In genomic region chr10:95988702-95989101, GRCh38 we compare ENCODE assay signal across 22 cellular contexts. TPM values are rescaled to one million over a fixed set of nuclear protein-coding genes. Genes with fewer than 3 reads are reported as not detected.
DNase-seq lines count a peak whose midpoint lies in the region; ATAC-seq, FAIRE-seq and TF ChIP-seq lines count a peak whose summit lies in the region.
"Had no signal": no experiment of that assay in that cellular context is flagged by ENCODE, and none has a peak within 500 bp of the region (broad histone marks: within the 10 kb centered on the region; RNA-seq: fewer than 3 reads in every experiment).

No MANE protein-coding gene starts in this region.

- H3K4me3 ChIP-seq in A549 (no peak overlapping the region), Panc1 (ENCODE audit: low read depth in 2 of 2, low read length in 2 of 2) (no peak overlapping the region), small intestine (ENCODE audit: low read depth in 1 of 2, low read length in 2 of 2) (no peak overlapping the region)
- H3K4me3 ChIP-seq: right atrium auricular region, testis had no signal

- WGBS in A549 (ENCODE audit: missing lambda C conversion rate), result 12% methylated on average over 3 of the region's 3 CpGs
- 73 to 87% (median 76%) methylated on average over 3 of the region's 3 CpGs for WGBS in small intestine, 3 donors

- BruUV-seq in Panc1 (replicated peaks; lab: Mats Ljungman, UMichigan), result no TSS peak

- TF ChIP-seq CTCF in A549 (IDR thresholded peaks at IDR 0.05) (no peak; the same call in 2 of the 3 replicates), GM10266 (IDR thresholded peaks at IDR 0.05; ENCODE audit: control insufficient read depth, insufficient read depth, low read depth, missing control alignments) (peak; percentile 43), Panc1 (IDR thresholded peaks at IDR 0.05) (peak; percentile 49; the same call in 1 of the 2 replicates)

- TF ChIP-seq POLR2A in A549 (IDR thresholded peaks at IDR 0.05; ENCODE audit: low read length), result no peak

- H3K27ac ChIP-seq in A549 (no peak overlapping the region), Panc1 (ENCODE audit: low read length) (no peak overlapping the region), small intestine (ENCODE audit: low read depth in 1 of 2, low read length in 1 of 2) (no peak overlapping the region)
- H3K27ac ChIP-seq: epithelial cell of prostate, right atrium auricular region, testis had no signal

- no peak for TF ChIP-seq EP300 in A549 (IDR thresholded peaks at IDR 0.05)

- intact Hi-C loops in Panc1 (cut with micrococcal nuclease; ENCODE audit: unreplicated experiment), result loop anchor here (2.0 kb wide), 1 partner anchor 296 kb away; the partner anchor contains the start of gene TCTN3

- H3K4me1 ChIP-seq in A549, result no peaks in the 10 kb centered on the region
- no peaks in the 10 kb centered on the region for H3K4me1 ChIP-seq in Panc1 (ENCODE audit: control insufficient read depth, insufficient read depth, low read length)
- no peaks in the 10 kb centered on the region for H3K4me1 ChIP-seq in small intestine (ENCODE audit: control insufficient read depth in 2 of 2, insufficient read depth in 1 of 2, low read depth in 1 of 2, low read length in 1 of 2)
- H3K4me1 ChIP-seq: right atrium auricular region, testis had no signal

- H3K36me3 ChIP-seq in Panc1 (ENCODE audit: control insufficient read depth, insufficient read depth, low read length) (no peaks in the 10 kb centered on the region), small intestine (ENCODE audit: control insufficient read depth in 2 of 2, insufficient read depth in 2 of 2, low read length in 2 of 2) (no peaks in the 10 kb centered on the region)
- H3K36me3 ChIP-seq: right atrium auricular region had no signal

- ATAC-seq in A549 (peak; percentile 67 to 73; a peak in 4 of 6 replicates), HG02885 (IDR thresholded peaks at IDR 0.05; ENCODE audit: poor library complexity, unreplicated experiment) (peak; percentile 1), Panc1 (peak; percentile 78), GM18520 (IDR thresholded peaks at IDR 0.05; ENCODE audit: unreplicated experiment) (no peak)

- POLR2A ChIA-PET in A549 (lab: Yijun Ruan, JAX), result no interaction called here
- POLR2A ChIA-PET in Panc1 (lab: Charles Lee), result no interaction called here

- in situ Hi-C loops in Panc1 (cut with HindIII; ENCODE audit: low pct_unique_long_range_greater_than_20kb, low sequenced_read_pairs), result no loop called here

- CTCF ChIA-PET in A549 (lab: Yijun Ruan, JAX) (interaction anchor here (0.6 to 1.5 kb wide), 4 partner anchors 14 to 241 kb away, joined by 3 to 4 read pairs (median 4); no protein-coding TSS in a partner anchor), Panc1 (lab: Charles Lee) (no interaction called here)

- FAIRE-seq in A549 (lab: Jason Lieb, UNC) (no peak), small intestine (lab: Jason Lieb, UNC) (no peak)
- FAIRE-seq: frontal cortex, kidney had no signal

- H3K27me3 ChIP-seq in Panc1 (ENCODE audit: control insufficient read depth, insufficient read depth, low read length) (peaks cover 29% of the 10 kb centered on the region), small intestine (ENCODE audit: control insufficient read depth in 2 of 2, insufficient read depth in 2 of 2, low read length in 2 of 2) (no peaks in the 10 kb centered on the region)
- H3K27me3 ChIP-seq: right atrium auricular region, testis had no signal

- DNase-seq in A549 (ENCODE audit: low read depth in 1 of 2, low spot score in 1 of 2), result peak in 1 of 2 experiments; percentile 13
- peak; percentile 9 for DNase-seq in GM10266 (ENCODE audit: extremely low spot score)
- no peak for DNase-seq in Panc1 (ENCODE audit: low read depth, low spot score)
- DNase-seq in stimulated activated naive CD4-positive, alpha-beta T cell (lab: John Stamatoyannopoulos, UW), result no peak
- DNase-seq in small intestine, result no peak
- DNase-seq in stimulated activated CD4-positive, alpha-beta T cell treated with anti-CD3 and anti-CD28 coated beads, Interleukin-2, amount 100 ng/mL, for 48 hours, result no peak
- DNase-seq: activated gamma-delta T cell treated with Interleukin-2 at 50 U/mL for 16 hours; activated T-cell treated with anti-CD3 and anti-CD28 coated beads for 4 hours; amniotic stem cell; C1 segment of cervical spinal cord; DMS153; kidney; NCI-H1436; NCI-H774; occipital lobe; stimulated activated CD4-positive, alpha-beta T cell treated with anti-CD3 and anti-CD28 coated beads, Interleukin-15, amount 100 ng/mL, for 24 hours; testis had no signal

- peak in 1 of 2 experiments; percentile 42; a peak in 2 of 5 replicates for TF ChIP-seq RAD21 in A549 (conservative IDR thresholded peaks at IDR 0.05 in 1 of 2, IDR thresholded peaks at IDR 0.05 in 1 of 2)

- no peak overlapping the region for H3K4me2 ChIP-seq in A549

- H3K9me3 ChIP-seq in A549 (no peaks in the 10 kb centered on the region), Panc1 (ENCODE audit: control insufficient read depth, insufficient read depth, low read depth, low read length) (no peaks in the 10 kb centered on the region), small intestine (ENCODE audit: control insufficient read depth, low read depth) (no peaks in the 10 kb centered on the region)
- H3K9me3 ChIP-seq: right atrium auricular region, testis had no signal

TF ChIP-seq in A549, 52 proteins besides CTCF, POLR2A, EP300 and RAD21:
- no peak for TF ChIP-seq EHF (CRISPR knock-in tag; IDR thresholded peaks at IDR 0.05)
- TF ChIP-seq ZSCAN20 (CRISPR knock-in tag; IDR thresholded peaks at IDR 0.05), result no peak
- no peak for TF ChIP-seq SREBF2 (IDR thresholded peaks at IDR 0.05)
- no peak for TF ChIP-seq MAFK (IDR thresholded peaks at IDR 0.05; ENCODE audit: partially characterized antibody)
- no peak for TF ChIP-seq JUN (IDR thresholded peaks at IDR 0.05)
- no peak for TF ChIP-seq SMC3 (IDR thresholded peaks at IDR 0.05)
- no peak for TF ChIP-seq RFX5 (IDR thresholded peaks at IDR 0.05)
- no peak for TF ChIP-seq HEYL (CRISPR knock-in tag; IDR thresholded peaks at IDR 0.05)
- TF ChIP-seq ESRRA (IDR thresholded peaks at IDR 0.05; ENCODE audit: borderline replicate concordance, low read length), result no peak
- no peak for TF ChIP-seq HOXA7 (CRISPR knock-in tag; IDR thresholded peaks at IDR 0.05)

RNA-seq across cellular contexts. Expression of gene CCNJ, which starts 54.7 kb away (rescaled TPM):
- polyA plus RNA-seq in A549 (2011; rRNA removed) (12.0 and 14.0 TPM in 2 replicates), A549 (2017; fragmentation: RNase III; extraction: RNeasy Plus Mini Kit Qiagen cat#74134 plus additional on column Dnase treatment) (6.4 to 6.6 TPM (median 6.5 TPM) in 3 replicates), small intestine (1 to 10 TPM; 1.6 to 3.8 (median 2.0) TPM)
- 3.8 and 4.8 TPM in 2 replicates for polyA plus RNA-seq in A549 (2012; cell fraction: cytosol; rRNA removed)
- 4.1 and 4.4 TPM in 2 replicates for polyA plus RNA-seq in A549 (2012; cell fraction: nucleus; rRNA removed)
- polyA minus RNA-seq in A549 (2011; rRNA and poly(A)+ RNA removed), result 22.2 and 27.1 TPM in 2 replicates
- total RNA-seq in Panc1 (2021; ENCODE audit: unreplicated experiment), result 15.2 TPM
- 7.8 TPM for polyA plus RNA-seq in Panc1 (2012; ENCODE audit: insufficient read length)
